In genomic region chr15:89963301-89964288, GRCh38 we compare ENCODE assay signal across 1 cellular context.
TF ChIP-seq lines count a peak whose summit lies in the region.

No MANE protein-coding gene starts in this region.

TF ChIP-seq in HepG2, 621 proteins besides CTCF, POLR2A, EP300 and RAD21:
- TF ChIP-seq ZKSCAN1 (IDR thresholded peaks at IDR 0.05; ENCODE audit: low read length) (peak; percentile 61; the same call in 1 of the 2 replicates), TERF1 (CRISPR knock-in tag; IDR thresholded peaks at IDR 0.05) (no peak)
